ENCODE assay signal across 9 cellular contexts in genomic region chrX:107721318-107721717, GRCh38. TPM values are rescaled to one million over a fixed set of nuclear protein-coding genes. Genes with fewer than 3 reads are reported as not detected.
A peak's percentile ranks its signal among the peaks of the same experiment; 100 is the strongest.
DNase-seq lines count a peak whose midpoint lies in the region; ATAC-seq and TF ChIP-seq lines count a peak whose summit lies in the region.
"Had no signal": no experiment of that assay in that cellular context is flagged by ENCODE, and none has a peak within 500 bp of the region (broad histone marks: within the 10 kb centered on the region; RNA-seq: fewer than 3 reads in every experiment).

No MANE protein-coding gene starts in this region.

- peak overlapping the region; percentile 50 to 62 for H3K4me3 Mint-ChIP-seq in stimulated activated naive B cell treated with anti-CD40 and anti-IgM and Interleukin-4, amounts not matched to agents 10 μg/mL and 1 μg/mL and 100 μg/mL, for 72 hours
- no peak overlapping the region for H3K4me3 Mint-ChIP-seq in osteocyte (ENCODE audit: unreplicated experiment)

- no peaks in the 10 kb centered on the region for H3K9me2 ChIP-seq in OCI-LY7 (ENCODE audit: insufficient read depth, low read length)

- DNase-seq in GM19240 (ENCODE audit: insufficient read length, low spot score) (peak; percentile 20), OCI-LY7 (ENCODE audit: low spot score) (peak; percentile 55), osteocyte (ENCODE audit: extremely low spot score, unreplicated experiment) (no peak), omental fat pad (ENCODE audit: low spot score) (no peak)
- no peak for DNase-seq in stimulated activated naive B cell treated with anti-CD40 and anti-IgM and Interleukin-4, amounts not matched to agents 10 μg/mL and 1 μg/mL and 100 μg/mL, for 72 hours
- DNase-seq in effector memory CD4-positive, alpha-beta T cell = no peak
- DNase-seq in stimulated activated CD4-positive, alpha-beta T cell treated with anti-CD3 and anti-CD28 coated beads, Interleukin-1b, Interleukin-23, amount 100 ng/mL, for 48 hours = no peak
- DNase-seq: NCI-H2081 had no signal

- H3K79me2 ChIP-seq in OCI-LY7 (ENCODE audit: insufficient read depth, low read depth, low read length) = no peaks in the 10 kb centered on the region

- TF ChIP-seq CTCF in OCI-LY7 (conservative IDR thresholded peaks at IDR 0.05; ENCODE audit: low read length) = no peak
- TF ChIP-seq CTCF in osteocyte (IDR thresholded peaks at IDR 0.05) = no peak
- no peak for TF ChIP-seq CTCF in omental fat pad (IDR thresholded peaks at IDR 0.05)

- no peaks in the 10 kb centered on the region for H3K9me3 ChIP-seq in OCI-LY7 (ENCODE audit: low read length)
- no peaks in the 10 kb centered on the region for H3K9me3 ChIP-seq in effector memory CD4-positive, alpha-beta T cell (ENCODE audit: control insufficient read depth, low read length)

- CTCF ChIA-PET in OCI-LY7 (lab: Charles Lee; ENCODE audit: unreplicated experiment) = no interaction called here

- no peaks in the 10 kb centered on the region for H3K27me3 ChIP-seq in effector memory CD4-positive, alpha-beta T cell (replicated peaks; ENCODE audit: control insufficient read depth, insufficient read depth, low read length, poor library complexity, severe bottlenecking)

- peak overlapping the region; percentile 31 for H3K27ac Mint-ChIP-seq in stimulated activated naive B cell treated with anti-CD40 and anti-IgM and Interleukin-4, amounts not matched to agents 10 μg/mL and 1 μg/mL and 100 μg/mL, for 72 hours
- H3K27ac Mint-ChIP-seq in osteocyte (ENCODE audit: unreplicated experiment) = no peak overlapping the region

- POLR2A ChIA-PET in OCI-LY7 (lab: Charles Lee) = interaction anchor here (1.1 to 1.4 kb wide), 2 partner anchors 44 to 55 kb away, joined by 3 to 4 read pairs; no protein-coding TSS in a partner anchor

- H3K4me3 ChIP-seq in OCI-LY7 (ENCODE audit: low read depth, low read length, poor library complexity, severe bottlenecking) = peak overlapping the region; percentile 14
- no peak overlapping the region for H3K4me3 ChIP-seq in effector memory CD4-positive, alpha-beta T cell (ENCODE audit: insufficient read depth, low read depth, low read length, poor library complexity, severe bottlenecking)

- H3K4me1 Mint-ChIP-seq in stimulated activated naive B cell treated with anti-CD40 and anti-IgM and Interleukin-4, amounts not matched to agents 10 μg/mL and 1 μg/mL and 100 μg/mL, for 72 hours = peaks cover 18 to 41% of the 10 kb centered on the region in 2 donors
- H3K4me1 Mint-ChIP-seq in osteocyte (ENCODE audit: unreplicated experiment) = peaks cover 55% of the 10 kb centered on the region

- no peaks in the 10 kb centered on the region for H3K36me3 ChIP-seq in OCI-LY7 (ENCODE audit: insufficient read depth, low read length)
- peaks cover 3% of the 10 kb centered on the region for H3K36me3 ChIP-seq in effector memory CD4-positive, alpha-beta T cell (ENCODE audit: control insufficient read depth, insufficient read depth, low read length)

- ATAC-seq in HG02885 (IDR thresholded peaks at IDR 0.05; ENCODE audit: poor library complexity, unreplicated experiment) (peak; percentile 58), omental fat pad (ENCODE audit: low FRiP score) (no peak)
- ATAC-seq in stimulated activated naive B cell treated with anti-CD40 and anti-IgM and Interleukin-4, amounts not matched to agents 10 μg/mL and 1 μg/mL and 100 μg/mL, for 72 hours (replicated peaks) = peak; percentile 71 to 74

- H3K4me1 ChIP-seq in OCI-LY7 (ENCODE audit: insufficient read depth, low read length, poor library complexity, severe bottlenecking) = peaks cover 46% of the 10 kb centered on the region
- H3K4me1 ChIP-seq in effector memory CD4-positive, alpha-beta T cell (ENCODE audit: control insufficient read depth, insufficient read depth, low read length, poor library complexity, severe bottlenecking) = peaks cover 10% of the 10 kb centered on the region

- peak overlapping the region; percentile 54 for H3K4me2 ChIP-seq in OCI-LY7 (ENCODE audit: low read length)

- intact Hi-C loops in OCI-LY7 (cut with micrococcal nuclease; ENCODE audit: unreplicated experiment) = no loop called here

- H3K9me3 Mint-ChIP-seq in stimulated activated naive B cell treated with anti-CD40 and anti-IgM and Interleukin-4, amounts not matched to agents 10 μg/mL and 1 μg/mL and 100 μg/mL, for 72 hours = no peaks in the 10 kb centered on the region
- no peaks in the 10 kb centered on the region for H3K9me3 Mint-ChIP-seq in osteocyte (ENCODE audit: unreplicated experiment)

- H2AFZ ChIP-seq in OCI-LY7 (ENCODE audit: low read length) = peak overlapping the region; percentile 59; the same call in 1 of the 2 replicates

- no peaks in the 10 kb centered on the region for H4K20me1 ChIP-seq in OCI-LY7 (ENCODE audit: insufficient read depth, low read length)

- peak overlapping the region; percentile 17 for H3K27ac ChIP-seq in OCI-LY7 (ENCODE audit: low read depth, low read length, poor library complexity, severe bottlenecking)
- no peak overlapping the region for H3K27ac ChIP-seq in effector memory CD4-positive, alpha-beta T cell (ENCODE audit: insufficient read depth, low read length, poor library complexity, severe bottlenecking)

- no peaks in the 10 kb centered on the region for H3K36me3 Mint-ChIP-seq in stimulated activated naive B cell treated with anti-CD40 and anti-IgM and Interleukin-4, amounts not matched to agents 10 μg/mL and 1 μg/mL and 100 μg/mL, for 72 hours
- no peaks in the 10 kb centered on the region for H3K36me3 Mint-ChIP-seq in osteocyte (ENCODE audit: unreplicated experiment)

- BruUV-seq in OCI-LY7 (replicated peaks; lab: Mats Ljungman, UMichigan) = no TSS peak

- peaks cover 0 to 3% of the 10 kb centered on the region in 2 donors for H3K27me3 Mint-ChIP-seq in stimulated activated naive B cell treated with anti-CD40 and anti-IgM and Interleukin-4, amounts not matched to agents 10 μg/mL and 1 μg/mL and 100 μg/mL, for 72 hours
- no peaks in the 10 kb centered on the region for H3K27me3 Mint-ChIP-seq in osteocyte (ENCODE audit: unreplicated experiment)

RNA-seq across cellular contexts. Expression of gene TSC22D3, which starts 54.3 kb away (rescaled TPM):
- 28.3 and 35.6 TPM in 2 replicates for total RNA-seq in OCI-LY7 (2014; rRNA removed; shearing (Covaris generic))
- total RNA-seq in OCI-LY7 (2022) (28.4 and 29.3 TPM in 2 replicates), osteocyte (187 and 212 TPM in 2 replicates), omental fat pad (100 to 1,000 TPM; 316 to 869 (median 357) TPM)

RNA-seq across cellular contexts. Expression of gene NCBP2L, which starts 56.2 kb away (rescaled TPM):
- not detected in 2 replicates for total RNA-seq in OCI-LY7 (2014; rRNA removed; shearing (Covaris generic))
- total RNA-seq in OCI-LY7 (2022) (not detected in 2 replicates), osteocyte (not detected in 2 replicates), omental fat pad (under 1 TPM in 1 of 4 donors, not detected in 3; 0.47 TPM)

Comparison
In these comparisons a context has a peak if more than half of its experiments do, and no peak if none do; other contexts are left out.
1. DNase-seq: peak in GM19240 (single experiment) and OCI-LY7 (single experiment); none in stimulated activated naive B cell treated with anti-CD40 and anti-IgM and Interleukin-4, amounts not matched to agents 10 μg/mL and 1 μg/mL and 100 μg/mL, for 72 hours (single experiment), osteocyte (single experiment), effector memory CD4-positive, alpha-beta T cell (0 of 3), omental fat pad (single experiment) and stimulated activated CD4-positive, alpha-beta T cell treated with anti-CD3 and anti-CD28 coated beads, Interleukin-1b, Interleukin-23, amount 100 ng/mL, for 48 hours (single experiment).